ENCODE assay signal across 2 cellular contexts in genomic region chr13:59332966-59333365, GRCh38.
TF ChIP-seq lines count a peak whose summit lies in the region.

No MANE protein-coding gene starts in this region.

TF ChIP-seq in GM23338, 12 proteins besides CTCF, POLR2A, EP300 and RAD21 (continued from another document):
- TF ChIP-seq ZNF462 (CRISPR knock-in tag; IDR thresholded peaks at IDR 0.05), result no peak

TF ChIP-seq in SK-N-SH treated with all-trans-retinoic acid at 6 μM for 48 hours, 23 proteins besides CTCF, POLR2A, EP300 and RAD21 (continued from another document):
- TF ChIP-seq TSHZ2 (CRISPR knock-in tag; IDR thresholded peaks at IDR 0.05) (no peak), ESRRG (CRISPR knock-in tag; IDR thresholded peaks at IDR 0.05) (no peak), PATZ1 (CRISPR knock-in tag; IDR thresholded peaks at IDR 0.05; ENCODE audit: borderline replicate concordance) (no peak), ZFP3 (CRISPR knock-in tag; IDR thresholded peaks at IDR 0.05) (no peak), ZFP30 (CRISPR knock-in tag; IDR thresholded peaks at IDR 0.05) (no peak), ZC3H10 (CRISPR knock-in tag; IDR thresholded peaks at IDR 0.05) (no peak), OSR1 (CRISPR knock-in tag; IDR thresholded peaks at IDR 0.05) (no peak), ARNTL (CRISPR knock-in tag; IDR thresholded peaks at IDR 0.05; ENCODE audit: borderline replicate concordance, low read depth) (no peak), ZNF565 (CRISPR knock-in tag; conservative IDR thresholded peaks at IDR 0.05; ENCODE audit: low read depth) (no peak), PPARA (CRISPR knock-in tag; IDR thresholded peaks at IDR 0.05; ENCODE audit: borderline replicate concordance) (no peak), CSDC2 (CRISPR knock-in tag; IDR thresholded peaks at IDR 0.05) (no peak), GLIS3 (CRISPR knock-in tag; IDR thresholded peaks at IDR 0.05) (no peak), SNAI2 (CRISPR knock-in tag; IDR thresholded peaks at IDR 0.05) (no peak), RARB (CRISPR knock-in tag; IDR thresholded peaks at IDR 0.05) (no peak), ZNF8 (CRISPR knock-in tag; IDR thresholded peaks at IDR 0.05) (no peak), BACH2 (CRISPR knock-in tag; IDR thresholded peaks at IDR 0.05; ENCODE audit: borderline replicate concordance) (no peak), CREB5 (CRISPR knock-in tag; IDR thresholded peaks at IDR 0.05; ENCODE audit: low read depth) (no peak)
TF ChIP-seq in SK-N-SH treated with all-trans-retinoic acid at 6 μM for 48 hours: peak in this region for 0.
